Comparison of ENCODE assay signal across 7 cellular contexts in the genomic region with DNA sequence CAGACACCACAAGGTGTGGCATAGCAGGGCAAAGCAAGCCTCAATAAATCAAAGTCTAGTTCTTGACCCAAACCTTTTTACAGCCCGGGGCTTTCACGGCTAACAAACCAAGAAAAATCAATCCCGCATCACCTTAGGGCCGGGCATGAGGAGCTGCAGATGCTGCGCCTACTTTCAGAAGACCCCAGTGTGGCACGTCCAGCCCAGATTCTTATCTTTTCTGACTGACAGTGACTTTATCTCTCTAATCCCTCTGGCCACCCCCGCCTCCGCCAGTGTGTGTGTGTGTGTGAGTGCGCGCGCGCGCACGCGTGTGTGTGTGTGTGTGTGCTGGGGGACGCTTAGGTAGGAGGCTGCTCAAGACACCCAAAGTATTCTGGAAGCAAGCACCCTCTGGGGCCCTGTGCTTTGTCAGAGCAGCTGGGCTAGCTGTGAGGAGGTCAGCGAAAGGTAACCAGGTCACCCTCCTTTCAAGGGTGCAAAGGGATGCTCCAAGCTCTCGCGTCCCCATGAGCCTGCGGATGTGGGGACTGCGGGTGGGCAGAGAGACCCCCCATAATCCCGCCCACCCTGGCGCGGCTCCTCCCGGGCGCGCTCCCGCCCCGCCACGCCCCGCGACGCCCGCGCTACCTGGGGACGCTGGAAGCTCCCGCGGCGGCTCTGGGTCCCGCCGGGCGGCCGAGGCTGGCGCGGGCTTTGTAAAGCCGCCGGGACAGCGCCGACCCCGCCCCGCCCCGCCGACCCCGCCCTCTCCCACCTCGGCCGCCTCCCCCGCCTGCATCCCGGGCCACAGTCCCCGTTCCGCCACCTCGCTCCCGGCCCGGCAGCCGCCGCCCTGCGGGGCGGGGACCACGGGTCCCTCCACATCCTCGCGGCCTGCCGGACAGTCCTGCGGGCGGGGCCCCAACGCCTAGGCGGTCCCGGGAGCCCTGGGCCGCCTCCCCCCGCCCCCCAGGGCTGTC. TPM values are rescaled to one million over a fixed set of nuclear protein-coding genes. Genes with fewer than 3 reads are reported as not detected.
DNase-seq lines count a peak whose midpoint lies in the region; ATAC-seq, FAIRE-seq and TF ChIP-seq lines count a peak whose summit lies in the region.

No MANE protein-coding gene starts in this region.

- dilution Hi-C loops in endothelial cell of umbilical vein (cut with MboI; ENCODE audit: extremely low pct_ligation_motif_present, low sequenced_read_pairs): no loop called here

- CTCF ChIA-PET in PC-3 (lab: Charles Lee): no interaction called here
- CTCF ChIA-PET in endothelial cell of umbilical vein (lab: Charles Lee): interaction anchor here (1.6 to 2.5 kb wide), 3 partner anchors 24 to 181 kb away, joined by 4 to 9 read pairs (median 5); no protein-coding TSS in a partner anchor

- H3K4me3 ChIP-seq in H7 (ENCODE audit: insufficient read depth, low read depth, low read length): peak overlapping the region; percentile 61
- H3K4me3 ChIP-seq in PC-3 (ENCODE audit: low read length): peak overlapping the region; percentile 79
- H3K4me3 ChIP-seq in endothelial cell of umbilical vein (replicated peaks in 1 of 3; ENCODE audit: insufficient read depth in 1 of 3, low read depth in 1 of 3, low read length in 3 of 3): peak overlapping the region; percentile 23 to 63 (median 61)
- H3K4me3 ChIP-seq in mucosa of descending colon: no peak overlapping the region
- peak overlapping the region; percentile 2 to 37 for H3K4me3 ChIP-seq in uterus

- TF ChIP-seq CTCF in PC-3 (conservative IDR thresholded peaks at IDR 0.05; ENCODE audit: low read depth, low read length) (no peak), endothelial cell of umbilical vein (IDR thresholded peaks at IDR 0.05; ENCODE audit: extremely low read depth in 1 of 2, insufficient read depth in 1 of 2, low read depth in 1 of 2, low read length in 2 of 2) (no peak), mucosa of descending colon (IDR thresholded peaks at IDR 0.05) (no peak), uterus (IDR thresholded peaks at IDR 0.05) (no peak)

- H3K9ac ChIP-seq in PC-3 (ENCODE audit: low read length) (peak overlapping the region; percentile 19), endothelial cell of umbilical vein (replicated peaks; ENCODE audit: extremely low read depth, insufficient read depth, low read length) (peak overlapping the region; percentile 43)

- H2AFZ ChIP-seq in PC-3 (ENCODE audit: low read length): peak overlapping the region; percentile 91
- H2AFZ ChIP-seq in endothelial cell of umbilical vein (ENCODE audit: low read depth, low read length): peak overlapping the region; percentile 98

- H3K4me1 ChIP-seq in PC-3 (ENCODE audit: insufficient read depth, low read length) (peaks cover 8% of the 10 kb centered on the region; the same call in 1 of the 2 replicates), endothelial cell of umbilical vein (ENCODE audit: control insufficient read depth, extremely low read depth, insufficient read depth, low read length) (peaks cover 4% of the 10 kb centered on the region), mucosa of descending colon (ENCODE audit: low read depth) (peaks cover 14% of the 10 kb centered on the region), uterus (peaks cover 0 to 7% of the 10 kb centered on the region in 2 donors)

- H3K9me3 ChIP-seq in PC-3 (ENCODE audit: low read length) (no peaks in the 10 kb centered on the region), endothelial cell of umbilical vein (replicated peaks; ENCODE audit: control insufficient read depth, insufficient read depth, low read length) (no peaks in the 10 kb centered on the region), mucosa of descending colon (no peaks in the 10 kb centered on the region), uterus (peaks cover 0 to 6% of the 10 kb centered on the region in 2 donors)

- peak; percentile 86 for ATAC-seq in PC-3
- ATAC-seq in mucosa of descending colon: peak; percentile 72

- TF ChIP-seq POLR2A in endothelial cell of umbilical vein (IDR thresholded peaks at IDR 0.05; ENCODE audit: low read depth, low read length) (no peak), uterus (IDR thresholded peaks at IDR 0.05) (no peak)

- POLR2A ChIA-PET in PC-3 (lab: Charles Lee; ENCODE audit: unreplicated experiment) (interaction anchor here (0.5 to 0.7 kb wide), 3 partner anchors 13 to 100 kb away, joined by 3 to 4 read pairs (median 4); no protein-coding TSS in a partner anchor), endothelial cell of umbilical vein (lab: Charles Lee) (no interaction called here)

- H4K20me1 ChIP-seq in PC-3 (ENCODE audit: low read length): no peaks in the 10 kb centered on the region
- H4K20me1 ChIP-seq in endothelial cell of umbilical vein (replicated peaks; ENCODE audit: control insufficient read depth, extremely low read depth, insufficient read depth, low read length): no peaks in the 10 kb centered on the region

- H3K4me2 ChIP-seq in PC-3 (ENCODE audit: low read length): peak overlapping the region; percentile 96
- H3K4me2 ChIP-seq in endothelial cell of umbilical vein (ENCODE audit: insufficient read depth, low read length): peak overlapping the region; percentile 74

- no peaks in the 10 kb centered on the region for H3F3A ChIP-seq in PC-3 (ENCODE audit: low read length, unreplicated experiment)

- H3K27me3 ChIP-seq in H7 (ENCODE audit: control insufficient read depth, insufficient read depth, low read length) (peaks cover 10% of the 10 kb centered on the region), PC-3 (ENCODE audit: low read length) (peaks cover 5% of the 10 kb centered on the region), endothelial cell of umbilical vein (ENCODE audit: control insufficient read depth in 2 of 2, insufficient read depth in 2 of 2, low read length in 2 of 2) (no peaks in the 10 kb centered on the region), uterus (no peaks in the 10 kb centered on the region)

- BruUV-seq in PC-3 (replicated peaks; lab: Mats Ljungman, UMichigan) (no TSS peak), endothelial cell of umbilical vein (replicated peaks; lab: Mats Ljungman, UMichigan) (TSS peak; percentile 35)

- no peaks in the 10 kb centered on the region for H3K9me1 ChIP-seq in endothelial cell of umbilical vein (replicated peaks; ENCODE audit: control insufficient read depth, extremely low read depth, insufficient read depth, low read length)

- intact Hi-C loops in PC-3 (cut with micrococcal nuclease): no loop called here
- intact Hi-C loops in endothelial cell of umbilical vein (cut with micrococcal nuclease): no loop called here
- intact Hi-C loops in mucosa of descending colon (cut with DNase I, micrococcal nuclease): no loop called here
- intact Hi-C loops in uterus (cut with DNase I; ENCODE audit: low total_unique reads): no loop called here

- H3K9me2 ChIP-seq in PC-3 (replicated peaks; ENCODE audit: low read length): no peaks in the 10 kb centered on the region

- DNase-seq in H7: peak; percentile 92
- DNase-seq in PC-3: peak; percentile 59
- DNase-seq in endothelial cell of umbilical vein (ENCODE audit: low read depth, low spot score): peak; percentile 24
- DNase-seq in mucosa of descending colon: peak; percentile 51 to 75 (median 54)
- peak in 1 of 2 donors; percentile 18 for DNase-seq in uterus
- no peak for DNase-seq in SKM-1 treated with dmso at 0.1 percent for 144 hours (lab: John Stamatoyannopoulos, UW; ENCODE audit: unreplicated experiment)
- no peak for DNase-seq in epidermal melanocyte (ENCODE audit: insufficient read length, low spot score)

- H3K79me2 ChIP-seq in PC-3 (ENCODE audit: low read length): no peaks in the 10 kb centered on the region
- H3K79me2 ChIP-seq in endothelial cell of umbilical vein (ENCODE audit: control insufficient read depth, insufficient read depth, low read length): no peaks in the 10 kb centered on the region

- H3K27ac ChIP-seq in PC-3 (ENCODE audit: low read length) (no peak overlapping the region), endothelial cell of umbilical vein (ENCODE audit: insufficient read depth, low read depth, low read length) (no peak overlapping the region), uterus (no peak overlapping the region)

- no peak for FAIRE-seq in endothelial cell of umbilical vein (lab: Jason Lieb, UNC)

- no peaks in the 10 kb centered on the region for H3K36me3 ChIP-seq in H7 (replicated peaks; ENCODE audit: control insufficient read depth, insufficient read depth, low read length)
- H3K36me3 ChIP-seq in PC-3 (ENCODE audit: low read depth, low read length): no peaks in the 10 kb centered on the region
- H3K36me3 ChIP-seq in endothelial cell of umbilical vein (ENCODE audit: control insufficient read depth in 2 of 2, extremely low read depth in 1 of 2, insufficient read depth in 2 of 2, low read length in 2 of 2): no peaks in the 10 kb centered on the region
- no peaks in the 10 kb centered on the region for H3K36me3 ChIP-seq in mucosa of descending colon (ENCODE audit: low read depth)
- no peaks in the 10 kb centered on the region for H3K36me3 ChIP-seq in uterus

TF ChIP-seq in endothelial cell of umbilical vein, 7 proteins besides CTCF, POLR2A, EP300 and RAD21 (continues in another document):
- TF ChIP-seq, protein P1, sequence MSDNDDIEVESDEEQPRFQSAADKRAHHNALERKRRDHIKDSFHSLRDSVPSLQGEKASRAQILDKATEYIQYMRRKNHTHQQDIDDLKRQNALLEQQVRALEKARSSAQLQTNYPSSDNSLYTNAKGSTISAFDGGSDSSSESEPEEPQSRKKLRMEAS (IDR thresholded peaks at IDR 0.05; ENCODE audit: insufficient read depth, insufficient read length): no peak
- no peak for TF ChIP-seq GATA2 (IDR thresholded peaks at IDR 0.05; ENCODE audit: insufficient read depth, insufficient read length, low read depth, low read length)
- TF ChIP-seq POLR2AphosphoS5 (IDR thresholded peaks at IDR 0.05; ENCODE audit: insufficient read depth, low read depth, low read length): no peak
- TF ChIP-seq EZH2 (IDR thresholded peaks at IDR 0.05; ENCODE audit: borderline replicate concordance, low read depth, low read length, severe bottlenecking): no peak
- no peak for TF ChIP-seq JUN (IDR thresholded peaks at IDR 0.05; ENCODE audit: borderline replicate concordance, insufficient read depth, insufficient read length, low read depth)
- no peak for TF ChIP-seq MYC (IDR thresholded peaks at IDR 0.05; ENCODE audit: low read depth, low read length)

RNA-seq across cellular contexts. Expression of a gene that starts 57.1 kb away (rescaled TPM):
- total RNA-seq in H7 (2014; rRNA removed; shearing (Covaris generic)): 8.1 and 10.5 TPM in 2 replicates
- 6.7 and 7.0 TPM in 2 replicates for total RNA-seq in PC-3 (2014; rRNA removed)
- total RNA-seq in endothelial cell of umbilical vein: 31.0 and 31.3 TPM in 2 replicates
- polyA plus RNA-seq in endothelial cell of umbilical vein: 19.4 and 21.2 TPM in 2 replicates
- polyA plus RNA-seq in endothelial cell of umbilical vein (2011; cell fraction: cytosol; rRNA removed): 20.3 and 22.4 TPM in 2 replicates
- polyA plus RNA-seq in endothelial cell of umbilical vein (2011; cell fraction: nucleus; rRNA removed): 41.4 and 54.0 TPM in 2 replicates
- polyA plus RNA-seq in endothelial cell of umbilical vein (2012): 18.4 and 21.8 TPM in 2 replicates
- polyA minus RNA-seq in endothelial cell of umbilical vein: 37.1 and 42.0 TPM in 2 replicates
- 11.5 TPM for polyA minus RNA-seq in endothelial cell of umbilical vein (2011; cell fraction: cytosol; rRNA and poly(A)+ RNA removed)
- 24.6 and 33.4 TPM in 2 replicates for polyA minus RNA-seq in endothelial cell of umbilical vein (2011; cell fraction: nucleus; rRNA and poly(A)+ RNA removed)
- 1 to 10 TPM; 5.8 to 8.0 (median 6.9) TPM for total RNA-seq in mucosa of descending colon
- 10 to 100 TPM in 3 of 4 donors, 1 to 10 TPM in 1; 6.9 to 67.5 (median 13.8) TPM for total RNA-seq in uterus

Comparison
In these comparisons a context has a peak if more than half of its experiments do, and no peak if none do; other contexts are left out.
1. DNase-seq: peak in H7 (single experiment), PC-3 (single experiment), endothelial cell of umbilical vein (single experiment) and mucosa of descending colon (3 of 3); none in SKM-1 treated with dmso at 0.1 percent for 144 hours (single experiment) and epidermal melanocyte (single experiment).